In the genomic region with DNA sequence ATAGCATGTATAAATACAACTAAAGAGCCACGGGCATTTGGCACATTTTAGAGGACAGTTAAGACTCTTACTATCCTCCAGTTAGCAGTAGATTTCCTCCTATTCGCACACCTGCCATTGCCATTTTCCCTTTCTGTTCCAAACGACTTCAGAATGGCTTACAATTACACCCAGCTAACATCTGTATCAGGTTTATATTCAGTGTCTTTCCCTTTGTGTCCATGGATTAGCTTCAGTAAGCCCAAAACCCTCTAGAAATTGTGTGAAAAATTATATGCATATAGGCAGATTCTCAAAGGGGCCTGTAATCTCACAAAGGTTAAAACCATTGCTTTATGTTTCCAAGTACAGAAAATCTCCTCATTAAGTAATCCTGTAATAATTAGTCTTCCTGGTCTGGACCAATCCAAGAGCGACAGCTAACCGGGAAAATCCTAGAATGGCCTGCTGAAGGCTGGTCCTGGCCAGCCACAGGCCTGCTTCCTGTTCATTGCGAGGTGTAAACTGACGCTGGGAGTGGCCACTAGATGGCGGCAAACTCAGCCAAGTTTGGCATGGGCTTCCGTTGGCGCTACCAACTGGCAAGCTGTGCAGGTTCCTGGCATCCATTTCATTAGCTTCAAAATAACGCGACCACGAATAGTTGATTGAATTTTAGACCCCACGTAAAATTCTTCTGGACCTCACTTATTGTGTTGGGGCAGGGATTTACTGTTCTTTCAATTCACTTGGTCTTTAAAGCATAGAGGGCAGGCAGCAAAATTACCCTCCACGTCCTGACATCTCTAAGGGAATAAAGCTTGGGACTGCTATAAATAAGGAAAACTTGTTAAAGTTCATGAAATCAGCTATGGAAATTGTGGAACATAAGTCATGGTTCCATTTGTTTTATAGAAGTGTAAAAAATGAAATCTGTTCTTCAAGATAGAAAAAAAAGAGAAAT, we compare ENCODE assay signal across 8 cellular contexts. TPM values are rescaled to one million over a fixed set of nuclear protein-coding genes. Genes with fewer than 3 reads are reported as not detected.
DNase-seq lines count a peak whose midpoint lies in the region; ATAC-seq and TF ChIP-seq lines count a peak whose summit lies in the region.

No MANE protein-coding gene starts in this region.

- DNase-seq in AG09319 (ENCODE audit: extremely low read depth, low read depth), result peak; percentile 61
- DNase-seq in NCI-H446 (lab: John Stamatoyannopoulos, UW), result peak; percentile 69 to 88
- peak; percentile 84 for DNase-seq in activated CD4-positive, alpha-beta T cell treated with anti-CD3 and anti-CD28 coated beads for 1 hour
- DNase-seq in chondrocyte (ENCODE audit: low spot score), result no peak
- peak; percentile 85 to 90 (median 89) for DNase-seq in stimulated activated CD4-positive, alpha-beta T cell treated with anti-CD3 and anti-CD28 coated beads, TNF-alpha, amount 100 ng/mL, for 24 hours (ENCODE audit: low read depth in 3 of 3)

- no peak overlapping the region for H3K9ac ChIP-seq in liver (ENCODE audit: low read depth in 1 of 2, low read length in 2 of 2)

- peaks cover 10% of the 10 kb centered on the region for H3K4me1 Mint-ChIP-seq in chondrocyte (ENCODE audit: low read depth)

- TF ChIP-seq RAD21 in liver (IDR thresholded peaks at IDR 0.05), result peak; percentile 95 to 98

- no peak overlapping the region for H3K4me3 ChIP-seq in liver (ENCODE audit: low read depth in 1 of 3, low read length in 3 of 3)

- H3K36me3 ChIP-seq in liver (ENCODE audit: control insufficient read depth in 4 of 4, insufficient read depth in 3 of 4, low read depth in 1 of 4, low read length in 3 of 4), result no peaks in the 10 kb centered on the region

- no peaks in the 10 kb centered on the region for H3K9me3 ChIP-seq in liver (ENCODE audit: control insufficient read depth in 4 of 4, low read length in 3 of 4)

- H3K4me3 Mint-ChIP-seq in chondrocyte (ENCODE audit: unreplicated experiment), result no peak overlapping the region

- no peak overlapping the region for H3K27ac Mint-ChIP-seq in chondrocyte (ENCODE audit: unreplicated experiment)

- peak; percentile 95 for ATAC-seq in GM18909 (IDR thresholded peaks at IDR 0.05; ENCODE audit: poor library complexity, unreplicated experiment)
- ATAC-seq in HG03342 (IDR thresholded peaks at IDR 0.05; ENCODE audit: unreplicated experiment), result peak; percentile 93

- no peaks in the 10 kb centered on the region for H3K27me3 Mint-ChIP-seq in chondrocyte (ENCODE audit: low read depth)

- no peaks in the 10 kb centered on the region for H3K36me3 Mint-ChIP-seq in chondrocyte (ENCODE audit: low read depth)

- H3K4me1 ChIP-seq in liver (ENCODE audit: control insufficient read depth in 4 of 4, insufficient read depth in 4 of 4, low read length in 3 of 4), result peaks cover 0 to 5% (median 1%) of the 10 kb centered on the region in 4 donors

- no peaks in the 10 kb centered on the region for H3K27me3 ChIP-seq in liver (ENCODE audit: control insufficient read depth in 4 of 4, insufficient read depth in 4 of 4, low read length in 3 of 4)

- 20% methylated on average over 15 of the region's 15 CpGs for WGBS in liver

- no peak overlapping the region for H3K27ac ChIP-seq in liver (ENCODE audit: low read depth in 1 of 2, low read length in 2 of 2)

- peak; percentile 91 for TF ChIP-seq CTCF in AG09319 (IDR thresholded peaks at IDR 0.05; ENCODE audit: low read depth, low read length)
- peak; percentile 98 for TF ChIP-seq CTCF in chondrocyte (IDR thresholded peaks at IDR 0.05)
- TF ChIP-seq CTCF in liver (IDR thresholded peaks at IDR 0.05; ENCODE audit: low read depth, low read length, missing input control), result peak; percentile 95

- H3K9me3 Mint-ChIP-seq in chondrocyte (ENCODE audit: low read depth), result peaks cover 4% of the 10 kb centered on the region

TF ChIP-seq in liver, 16 proteins besides CTCF, POLR2A, EP300 and RAD21:
- TF ChIP-seq JUND (IDR thresholded peaks at IDR 0.05) (no peak), RXRA (IDR thresholded peaks at IDR 0.05) (peak in 1 of 2 donors; percentile 20), YY1 (IDR thresholded peaks at IDR 0.05) (peak; percentile 80), NR2F2 (IDR thresholded peaks at IDR 0.05) (no peak), FOXA2 (IDR thresholded peaks at IDR 0.05) (no peak), REST (IDR thresholded peaks at IDR 0.05) (peak; percentile 5)
TF ChIP-seq in liver: peak in this region for 3.

RNA-seq across cellular contexts. Expression of gene ARHGAP25, which starts 17.1 kb away (rescaled TPM):
- total RNA-seq in chondrocyte (0.31 to 0.50 TPM in 2 of 3 replicates, not detected in the other), liver (1 to 10 TPM; 6.4 to 7.0 TPM)
- 1 to 10 TPM; 3.5 to 4.2 TPM for polyA plus RNA-seq in liver
